Comparison of ENCODE assay signal across 3 cellular contexts in genomic region chr12:106140223-106140986, GRCh38.
TF ChIP-seq lines count a peak whose summit lies in the region.

No MANE protein-coding gene starts in this region.

TF ChIP-seq in SK-N-SH, 30 proteins besides CTCF, POLR2A, EP300 and RAD21 (continued from another document):
- TF ChIP-seq REST (IDR thresholded peaks at IDR 0.05; ENCODE audit: low read depth, low read length) (no peak), GATA2 (CRISPR knock-in tag; IDR thresholded peaks at IDR 0.05) (no peak), POLR2AphosphoS5 (IDR thresholded peaks at IDR 0.05; ENCODE audit: low read depth, low read length) (no peak), TAF1 (IDR thresholded peaks at IDR 0.05; ENCODE audit: borderline replicate concordance, low read depth, low read length) (no peak)

TF ChIP-seq in SK-N-SH treated with all-trans-retinoic acid at 6 μM for 48 hours, 23 proteins besides CTCF, POLR2A, EP300 and RAD21 (continued from another document):
- TF ChIP-seq ZFP30 (CRISPR knock-in tag; IDR thresholded peaks at IDR 0.05) (no peak), ESRRG (CRISPR knock-in tag; IDR thresholded peaks at IDR 0.05) (no peak), CSRNP3 (CRISPR knock-in tag; IDR thresholded peaks at IDR 0.05) (no peak), PPARA (CRISPR knock-in tag; IDR thresholded peaks at IDR 0.05; ENCODE audit: borderline replicate concordance) (no peak)

TF ChIP-seq in HepG2, 621 proteins besides CTCF, POLR2A, EP300 and RAD21 (continued from another document):
- TF ChIP-seq ZNF768 (CRISPR knock-in tag; IDR thresholded peaks at IDR 0.05): peak; percentile 58; the same call in 1 of the 2 replicates
